Comparison of ENCODE assay signal across 31 cellular contexts in the genomic region with DNA sequence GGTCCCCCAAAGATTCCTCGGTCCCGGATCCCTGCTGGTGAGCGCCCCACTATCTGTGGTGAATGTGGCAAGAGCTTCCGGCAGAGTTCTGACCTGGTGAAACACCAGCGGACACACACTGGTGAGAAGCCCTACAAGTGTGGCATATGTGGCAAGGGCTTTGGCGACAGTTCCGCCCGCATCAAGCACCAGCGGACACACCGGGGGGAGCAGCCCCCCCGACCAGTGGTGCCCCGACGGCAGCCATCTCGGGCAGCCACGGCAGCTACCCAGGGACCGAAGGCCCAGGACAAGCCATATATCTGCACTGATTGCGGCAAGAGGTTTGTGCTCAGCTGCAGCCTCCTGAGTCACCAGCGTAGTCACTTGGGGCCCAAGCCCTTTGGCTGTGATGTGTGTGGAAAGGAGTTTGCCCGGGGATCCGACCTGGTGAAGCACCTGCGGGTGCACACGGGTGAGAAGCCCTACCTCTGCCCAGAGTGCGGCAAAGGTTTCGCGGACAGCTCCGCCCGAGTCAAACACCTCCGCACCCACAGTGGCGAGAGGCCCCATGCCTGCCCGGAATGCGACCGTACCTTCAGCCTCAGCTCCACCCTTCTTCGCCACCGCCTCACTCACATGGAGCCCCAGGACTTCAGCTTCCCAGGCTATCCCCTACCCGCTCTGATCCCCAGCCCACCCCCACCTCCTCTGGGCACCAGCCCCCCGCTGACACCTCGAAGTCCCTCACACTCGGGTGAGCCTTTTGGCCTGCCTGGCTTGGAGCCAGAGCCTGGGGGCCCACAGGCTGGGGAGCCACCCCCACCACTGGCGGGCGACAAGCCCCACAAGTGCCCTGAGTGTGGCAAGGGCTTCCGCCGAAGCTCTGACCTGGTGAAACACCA. TPM values are rescaled to one million over a fixed set of nuclear protein-coding genes. Genes with fewer than 3 reads are reported as not detected.
DNase-seq lines count a peak whose midpoint lies in the region; ATAC-seq, FAIRE-seq and TF ChIP-seq lines count a peak whose summit lies in the region.
"Had no signal": no experiment of that assay in that cellular context is flagged by ENCODE, and none has a peak within 500 bp of the region (broad histone marks: within the 10 kb centered on the region; RNA-seq: fewer than 3 reads in every experiment).

No MANE protein-coding gene starts in this region.

- TF ChIP-seq EP300 in HepG2 (IDR thresholded peaks at IDR 0.05; ENCODE audit: low read depth in 2 of 2, low read length in 2 of 2), result no peak
- no peak for TF ChIP-seq EP300 in HepG2 (CRISPR knock-in tag; IDR thresholded peaks at IDR 0.05; ENCODE audit: borderline replicate concordance)

- H3K4me1 ChIP-seq in HepG2 (ENCODE audit: insufficient read depth, low read length), result peaks cover 60% of the 10 kb centered on the region
- H3K4me1 ChIP-seq in right lobe of liver, result peaks cover 0 to 37% (median 8%) of the 10 kb centered on the region in 4 donors
- H3K4me1 ChIP-seq in stomach smooth muscle (ENCODE audit: control insufficient read depth, insufficient read depth, low read length), result peaks cover 39% of the 10 kb centered on the region

- no peak overlapping the region for H3K4me3 Mint-ChIP-seq in T-helper 17 cell
- peak overlapping the region; percentile 95 for H3K4me3 Mint-ChIP-seq in natural killer cell treated with Interleukin-12 subunit alpha and Interleukin-12 subunit beta and Interleukin-15 and Interleukin-18, amount 100 ng/mL, for 72 hours

- H3K9me3 ChIP-seq in HepG2 (ENCODE audit: low read length) (no peaks in the 10 kb centered on the region), right lobe of liver (no peaks in the 10 kb centered on the region), T-helper 17 cell (ENCODE audit: control insufficient read depth, low read length, poor library complexity, severe bottlenecking) (no peaks in the 10 kb centered on the region), stomach smooth muscle (ENCODE audit: control insufficient read depth in 2 of 2, low read length in 2 of 2) (no peaks in the 10 kb centered on the region)
- H3K9me3 ChIP-seq: gastroesophageal sphincter, left lung, pancreas, right atrium auricular region, testis, uterus had no signal

- peaks cover 3% of the 10 kb centered on the region for H3K36me3 Mint-ChIP-seq in T-helper 17 cell (ENCODE audit: low read depth)
- H3K36me3 Mint-ChIP-seq in natural killer cell treated with Interleukin-12 subunit alpha and Interleukin-12 subunit beta and Interleukin-15 and Interleukin-18, amount 100 ng/mL, for 72 hours, result no peaks in the 10 kb centered on the region

- no peak for ATAC-seq in HepG2
- no peak for ATAC-seq in right lobe of liver
- ATAC-seq in T-helper 17 cell, result no peak
- ATAC-seq in natural killer cell treated with Interleukin-12 subunit alpha and Interleukin-12 subunit beta and Interleukin-15 and Interleukin-18, amount 100 ng/mL, for 72 hours, result peak; percentile 29 to 38
- ATAC-seq: activated naive CD4-positive, alpha-beta T cell treated with anti-CD3 and anti-CD28 coated beads, Interleukin-2, amount 50 U/mL, for 72 hours; gastroesophageal sphincter; GM12878; left lung; naive thymus-derived CD4-positive, alpha-beta T cell; pancreas had no signal

- peaks cover 37% of the 10 kb centered on the region for H3K4me1 Mint-ChIP-seq in T-helper 17 cell
- peaks cover 37 to 44% of the 10 kb centered on the region in 2 donors for H3K4me1 Mint-ChIP-seq in natural killer cell treated with Interleukin-12 subunit alpha and Interleukin-12 subunit beta and Interleukin-15 and Interleukin-18, amount 100 ng/mL, for 72 hours (ENCODE audit: low read depth in 2 of 2)

- DNase-seq in HepG2 (ENCODE audit: low spot score), result no peak
- DNase-seq in right lobe of liver, result no peak
- DNase-seq in T-helper 17 cell, result no peak
- peak; percentile 69 for DNase-seq in natural killer cell treated with Interleukin-12 subunit alpha and Interleukin-12 subunit beta and Interleukin-15 and Interleukin-18, amount 100 ng/mL, for 72 hours (ENCODE audit: low spot score)
- DNase-seq in T-helper 2 cell, result no peak
- no peak for DNase-seq in NCI-H2196 treated with DMSO at 0.1 percent for 48 hours (lab: John Stamatoyannopoulos, UW; ENCODE audit: unreplicated experiment)
- no peak for DNase-seq in epidermal melanocyte (ENCODE audit: insufficient read length, low spot score)
- DNase-seq: aorta; HCEC 1CT; Karpas-422; left lung; naive thymus-derived CD4-positive, alpha-beta T cell; NCI-H1436; stimulated activated CD4-positive, alpha-beta T cell treated with anti-CD3 and anti-CD28 coated beads, Interleukin-15, amount 100 ng/mL, for 24 hours; stimulated activated naive CD4-positive, alpha-beta T cell; testis; WERI-Rb-1 had no signal

- no peak overlapping the region for H3K4me3 ChIP-seq in HepG2 (replicated peaks in 1 of 3; ENCODE audit: insufficient read depth in 1 of 3, low read depth in 2 of 3, low read length in 3 of 3)
- no peak overlapping the region for H3K4me3 ChIP-seq in right lobe of liver
- no peak overlapping the region for H3K4me3 ChIP-seq in stomach smooth muscle (ENCODE audit: low read length in 2 of 2)
- H3K4me3 ChIP-seq: gastroesophageal sphincter, GM12878, left lung, pancreas, right atrium auricular region, testis, uterus had no signal

- TF ChIP-seq RAD21 in HepG2 (CRISPR knock-in tag; IDR thresholded peaks at IDR 0.05), result no peak

- peak overlapping the region; percentile 90 for H3K27ac Mint-ChIP-seq in T-helper 17 cell
- peak overlapping the region in 1 of 2 donors; percentile 41 for H3K27ac Mint-ChIP-seq in natural killer cell treated with Interleukin-12 subunit alpha and Interleukin-12 subunit beta and Interleukin-15 and Interleukin-18, amount 100 ng/mL, for 72 hours

- POLR2A ChIA-PET in HepG2 (lab: Yijun Ruan, JAX), result interaction anchor here (2.9 kb wide), 1 partner anchor 10 kb away, joined by 16 read pairs; the partner anchor contains the start of gene ZNF771

- CTCF ChIA-PET in HepG2 (lab: Yijun Ruan, JAX; ENCODE audit: low intra/inter-chr PET ratio, low total read pairs), result no interaction called here

- no peak overlapping the region for H2AFZ ChIP-seq in HepG2 (ENCODE audit: low read length)

- TF ChIP-seq POLR2A in HepG2 (IDR thresholded peaks at IDR 0.05; ENCODE audit: insufficient read depth in 1 of 2, low read depth in 2 of 2, low read length in 2 of 2) (no peak), right lobe of liver (IDR thresholded peaks at IDR 0.05) (no peak)

- no TSS peak for BruUV-seq in HepG2 (replicated peaks; lab: Mats Ljungman, UMichigan)

- H3K27me3 ChIP-seq in HepG2 (ENCODE audit: control insufficient read depth in 1 of 2, insufficient read depth in 2 of 2, low read length in 2 of 2), result no peaks in the 10 kb centered on the region
- no peaks in the 10 kb centered on the region for H3K27me3 ChIP-seq in right lobe of liver
- no peaks in the 10 kb centered on the region for H3K27me3 ChIP-seq in stomach smooth muscle (ENCODE audit: control insufficient read depth in 1 of 2, insufficient read depth in 2 of 2, low read length in 2 of 2)
- H3K27me3 ChIP-seq: gastroesophageal sphincter, left lung, pancreas, right atrium auricular region, testis, uterus had no signal

- intact Hi-C loops in HepG2 (cut with micrococcal nuclease; ENCODE audit: unreplicated experiment), result no loop called here
- intact Hi-C loops in right lobe of liver (cut with DNase I), result no loop called here

- TF ChIP-seq CTCF in HepG2 (CRISPR knock-in tag; IDR thresholded peaks at IDR 0.05), result no peak
- TF ChIP-seq CTCF in right lobe of liver (IDR thresholded peaks at IDR 0.05), result no peak

- H3K79me2 ChIP-seq in HepG2 (ENCODE audit: insufficient read depth, low read length), result peaks cover 17% of the 10 kb centered on the region

- H3K4me2 ChIP-seq in HepG2 (ENCODE audit: low read depth, low read length), result no peak overlapping the region

- no peaks in the 10 kb centered on the region; the same call in 1 of the 2 replicates for H4K20me1 ChIP-seq in HepG2 (ENCODE audit: insufficient read depth, low read length)

- peaks cover 3 to 17% of the 10 kb centered on the region in 2 experiments; a peak in 4 of 5 replicates for H3K36me3 ChIP-seq in HepG2 (replicated peaks in 1 of 2; ENCODE audit: control insufficient read depth in 1 of 2, insufficient read depth in 2 of 2, low read length in 2 of 2)
- peaks cover 0 to 4% (median 0%) of the 10 kb centered on the region in 4 donors for H3K36me3 ChIP-seq in right lobe of liver
- H3K36me3 ChIP-seq in stomach smooth muscle (ENCODE audit: control insufficient read depth in 2 of 2, insufficient read depth in 2 of 2, low read length in 2 of 2), result peaks cover 6 to 16% of the 10 kb centered on the region in 2 donors
- H3K36me3 ChIP-seq: uterus had no signal

- H3K9ac ChIP-seq in HepG2 (ENCODE audit: insufficient read depth, low read depth, low read length) (no peak overlapping the region), stomach smooth muscle (ENCODE audit: low read length in 2 of 2) (no peak overlapping the region)

- H3K27ac ChIP-seq in HepG2 (ENCODE audit: extremely low read length, insufficient read depth, low read length) (no peak overlapping the region), right lobe of liver (no peak overlapping the region), stomach smooth muscle (ENCODE audit: low read length) (peak overlapping the region; percentile 98)
- H3K27ac ChIP-seq: left lung, pancreas, right atrium auricular region, testis had no signal

- FAIRE-seq in HepG2 (lab: Jason Lieb, UNC), result no peak
- FAIRE-seq: D721Med, endometrium, GM12878, islet of Langerhans, pancreas had no signal

- in situ Hi-C loops in HepG2 (cut with HindIII; ENCODE audit: extremely low pct_ligation_motif_present, low pct_unique_long_range_greater_than_20kb), result no loop called here

- H3K27me3 Mint-ChIP-seq in T-helper 17 cell, result no peaks in the 10 kb centered on the region
- H3K27me3 Mint-ChIP-seq in natural killer cell treated with Interleukin-12 subunit alpha and Interleukin-12 subunit beta and Interleukin-15 and Interleukin-18, amount 100 ng/mL, for 72 hours, result peaks cover 0 to under 1% of the 10 kb centered on the region in 2 donors
- H3K27me3 Mint-ChIP-seq: naive thymus-derived CD4-positive, alpha-beta T cell had no signal

- H3K9me3 Mint-ChIP-seq in natural killer cell treated with Interleukin-12 subunit alpha and Interleukin-12 subunit beta and Interleukin-15 and Interleukin-18, amount 100 ng/mL, for 72 hours, result no peaks in the 10 kb centered on the region
- H3K9me3 Mint-ChIP-seq: activated naive CD4-positive, alpha-beta T cell treated with anti-CD3 and anti-CD28 coated beads, Interleukin-2, amount 50 U/mL, for 72 hours; naive thymus-derived CD4-positive, alpha-beta T cell; T-helper 2 cell treated with Interferon-gamma antibody and Interleukin-4, amounts not matched to agents 5 μg/mL and 100 μg/mL, for 36 hours had no signal

- WGBS in HepG2 (ENCODE audit: low lambda C conversion rate), result 98% methylated on average over 28 of the region's 42 CpGs
- WGBS in right lobe of liver (ENCODE audit: insufficient coverage, low coverage, low lambda C conversion rate, missing lambda C conversion rate), result 88% methylated on average over 3 of the region's 42 CpGs

RNA-seq across cellular contexts. Expression of gene ZNF48, which starts 2.8 kb away (rescaled TPM):
- total RNA-seq in HepG2 (2016; rRNA removed; fragmentation: Illumina TruSeq; extraction: Trizol) (10.9 and 12.3 TPM in 2 replicates), right lobe of liver (1 to 10 TPM; 2.9 to 4.3 (median 3.9) TPM), T-helper 17 cell (1 to 10 TPM; 6.2 to 6.7 TPM)
- 2.3 and 2.9 TPM in 2 replicates for total RNA-seq in HepG2 (2016; cell fraction: cytosol; rRNA removed; fragmentation: Illumina TruSeq; extraction: Trizol; ENCODE audit: low read depth)
- total RNA-seq in HepG2 (2016; cell fraction: insoluble cytoplasmic fraction; rRNA removed; fragmentation: Illumina TruSeq; extraction: Trizol), result 10.9 and 12.6 TPM in 2 replicates
- total RNA-seq in HepG2 (2016; cell fraction: membrane; rRNA removed; fragmentation: Illumina TruSeq; extraction: Trizol), result 8.8 and 8.9 TPM in 2 replicates
- 5.4 and 7.9 TPM in 2 replicates for total RNA-seq in HepG2 (2016; cell fraction: nucleus; rRNA removed; fragmentation: Illumina TruSeq; extraction: Trizol)
- polyA plus RNA-seq in HepG2 (2011; rRNA removed), result 9.9 and 11.7 TPM in 2 replicates
- 7.8 and 10.1 TPM in 2 replicates for polyA plus RNA-seq in HepG2 (2011; cell fraction: cytosol; rRNA removed)
- 9.4 and 11.4 TPM in 2 replicates for polyA plus RNA-seq in HepG2 (2011; cell fraction: nucleus; rRNA removed)
- polyA plus RNA-seq in HepG2 (2012), result 7.7 and 10.5 TPM in 2 replicates
- polyA plus RNA-seq in HepG2 (2016; cell fraction: cytosol; fragmentation: Illumina TruSeq; extraction: Trizol; ENCODE audit: low read depth), result 2.1 and 2.6 TPM in 2 replicates
- polyA plus RNA-seq in HepG2 (2016; cell fraction: insoluble cytoplasmic fraction; fragmentation: Illumina TruSeq; extraction: Trizol; ENCODE audit: low read depth), result 11.0 and 11.9 TPM in 2 replicates
- 5.4 and 6.0 TPM in 2 replicates for polyA plus RNA-seq in HepG2 (2016; cell fraction: membrane; fragmentation: Illumina TruSeq; extraction: Trizol; ENCODE audit: low read depth)
- polyA plus RNA-seq in HepG2 (2016; cell fraction: nucleus; fragmentation: Illumina TruSeq; extraction: Trizol; ENCODE audit: insufficient read depth, low read depth), result 11.3 and 12.2 TPM in 2 replicates
- polyA minus RNA-seq in HepG2 (2011; rRNA and poly(A)+ RNA removed; ENCODE audit: low replicate concordance), result 7.6 and 12.0 TPM in 2 replicates
- polyA minus RNA-seq in HepG2 (2011; cell fraction: cytosol; rRNA and poly(A)+ RNA removed), result 4.8 and 5.3 TPM in 2 replicates
- 4.1 and 5.0 TPM in 2 replicates for polyA minus RNA-seq in HepG2 (2011; cell fraction: nucleus; rRNA and poly(A)+ RNA removed)
- total RNA-seq in natural killer cell treated with Interleukin-12 subunit alpha and Interleukin-12 subunit beta and Interleukin-15 and Interleukin-18, amount 100 ng/mL, for 72 hours, result 10 to 100 TPM; 10.2 to 14.7 TPM

RNA-seq across cellular contexts. Expression of gene ZNF771, which starts 9.4 kb away (rescaled TPM):
- total RNA-seq in HepG2 (2016; rRNA removed; fragmentation: Illumina TruSeq; extraction: Trizol) (10.9 and 11.8 TPM in 2 replicates), right lobe of liver (10 to 100 TPM in 3 of 6 experiments, 1 to 10 TPM in 3; 3.9 to 11.3 (median 9.6) TPM), T-helper 17 cell (1 to 10 TPM; 1.4 to 1.5 TPM)
- 8.8 and 9.7 TPM in 2 replicates for total RNA-seq in HepG2 (2016; cell fraction: cytosol; rRNA removed; fragmentation: Illumina TruSeq; extraction: Trizol; ENCODE audit: low read depth)
- total RNA-seq in HepG2 (2016; cell fraction: insoluble cytoplasmic fraction; rRNA removed; fragmentation: Illumina TruSeq; extraction: Trizol), result 9.0 and 10.5 TPM in 2 replicates
- total RNA-seq in HepG2 (2016; cell fraction: membrane; rRNA removed; fragmentation: Illumina TruSeq; extraction: Trizol), result 14.5 and 14.9 TPM in 2 replicates
- total RNA-seq in HepG2 (2016; cell fraction: nucleus; rRNA removed; fragmentation: Illumina TruSeq; extraction: Trizol), result 5.7 and 6.4 TPM in 2 replicates
- 5.0 and 5.4 TPM in 2 replicates for polyA plus RNA-seq in HepG2 (2011; rRNA removed)
- polyA plus RNA-seq in HepG2 (2011; cell fraction: cytosol; rRNA removed), result 6.7 and 15.5 TPM in 2 replicates
- polyA plus RNA-seq in HepG2 (2011; cell fraction: nucleus; rRNA removed), result 11.2 and 15.1 TPM in 2 replicates
- polyA plus RNA-seq in HepG2 (2012), result 2.3 and 2.7 TPM in 2 replicates
- 8.8 and 9.4 TPM in 2 replicates for polyA plus RNA-seq in HepG2 (2016; cell fraction: cytosol; fragmentation: Illumina TruSeq; extraction: Trizol; ENCODE audit: low read depth)
- polyA plus RNA-seq in HepG2 (2016; cell fraction: insoluble cytoplasmic fraction; fragmentation: Illumina TruSeq; extraction: Trizol; ENCODE audit: low read depth), result 8.3 and 10.8 TPM in 2 replicates
- polyA plus RNA-seq in HepG2 (2016; cell fraction: membrane; fragmentation: Illumina TruSeq; extraction: Trizol; ENCODE audit: low read depth), result 10.9 and 11.1 TPM in 2 replicates
- polyA plus RNA-seq in HepG2 (2016; cell fraction: nucleus; fragmentation: Illumina TruSeq; extraction: Trizol; ENCODE audit: insufficient read depth, low read depth), result 9.1 and 10.0 TPM in 2 replicates
- 4.1 and 9.1 TPM in 2 replicates for polyA minus RNA-seq in HepG2 (2011; rRNA and poly(A)+ RNA removed; ENCODE audit: low replicate concordance)
- polyA minus RNA-seq in HepG2 (2011; cell fraction: cytosol; rRNA and poly(A)+ RNA removed), result 4.6 and 5.6 TPM in 2 replicates
- 5.3 and 5.4 TPM in 2 replicates for polyA minus RNA-seq in HepG2 (2011; cell fraction: nucleus; rRNA and poly(A)+ RNA removed)
- 1 to 10 TPM; 3.4 to 7.3 TPM for total RNA-seq in natural killer cell treated with Interleukin-12 subunit alpha and Interleukin-12 subunit beta and Interleukin-15 and Interleukin-18, amount 100 ng/mL, for 72 hours

RNA-seq across cellular contexts. Expression of gene SEPTIN1, which starts 15.7 kb away (rescaled TPM):
- total RNA-seq in HepG2 (2016; rRNA removed; fragmentation: Illumina TruSeq; extraction: Trizol) (0.18 and 0.27 TPM in 2 replicates), right lobe of liver (1 to 10 TPM in 3 of 6 experiments, under 1 TPM in 3; 0.12 to 1.7 (median 0.93) TPM), T-helper 17 cell (100 to 1,000 TPM; 192 to 220 TPM)
- 0.18 and 0.51 TPM in 2 replicates for total RNA-seq in HepG2 (2016; cell fraction: cytosol; rRNA removed; fragmentation: Illumina TruSeq; extraction: Trizol; ENCODE audit: low read depth)
- total RNA-seq in HepG2 (2016; cell fraction: insoluble cytoplasmic fraction; rRNA removed; fragmentation: Illumina TruSeq; extraction: Trizol), result 0.17 and 0.18 TPM in 2 replicates
- 0.28 and 0.68 TPM in 2 replicates for total RNA-seq in HepG2 (2016; cell fraction: membrane; rRNA removed; fragmentation: Illumina TruSeq; extraction: Trizol)
- not detected in 2 replicates for total RNA-seq in HepG2 (2016; cell fraction: nucleus; rRNA removed; fragmentation: Illumina TruSeq; extraction: Trizol)
- 0.67 and 0.94 TPM in 2 replicates for polyA plus RNA-seq in HepG2 (2011; rRNA removed)
- polyA plus RNA-seq in HepG2 (2011; cell fraction: cytosol; rRNA removed), result 0.56 and 0.76 TPM in 2 replicates
- polyA plus RNA-seq in HepG2 (2011; cell fraction: nucleus; rRNA removed), result 1.0 and 1.3 TPM in 2 replicates
- polyA plus RNA-seq in HepG2 (2012), result 1.1 and 1.7 TPM in 2 replicates
- 4.2 and 4.6 TPM in 2 replicates for polyA plus RNA-seq in HepG2 (2016; cell fraction: cytosol; fragmentation: Illumina TruSeq; extraction: Trizol; ENCODE audit: low read depth)
- polyA plus RNA-seq in HepG2 (2016; cell fraction: insoluble cytoplasmic fraction; fragmentation: Illumina TruSeq; extraction: Trizol; ENCODE audit: low read depth), result 0.76 and 0.85 TPM in 2 replicates
- polyA plus RNA-seq in HepG2 (2016; cell fraction: membrane; fragmentation: Illumina TruSeq; extraction: Trizol; ENCODE audit: low read depth), result 3.3 and 3.8 TPM in 2 replicates
- 0.65 and 1.1 TPM in 2 replicates for polyA plus RNA-seq in HepG2 (2016; cell fraction: nucleus; fragmentation: Illumina TruSeq; extraction: Trizol; ENCODE audit: insufficient read depth, low read depth)
- polyA minus RNA-seq in HepG2 (2011; rRNA and poly(A)+ RNA removed; ENCODE audit: low replicate concordance), result 0.24 TPM in 1 of 2 replicates, not detected in the other
- not detected in 2 replicates for polyA minus RNA-seq in HepG2 (2011; cell fraction: cytosol; rRNA and poly(A)+ RNA removed)
- polyA minus RNA-seq in HepG2 (2011; cell fraction: nucleus; rRNA and poly(A)+ RNA removed), result 0.13 TPM in 1 of 2 replicates, not detected in the other
- total RNA-seq in natural killer cell treated with Interleukin-12 subunit alpha and Interleukin-12 subunit beta and Interleukin-15 and Interleukin-18, amount 100 ng/mL, for 72 hours, result 100 to 1,000 TPM; 192 to 207 TPM
- total RNA-seq: Daoy, NCI-H460 had no signal

RNA-seq across cellular contexts. Expression of gene MYL11, which starts 23.4 kb away (rescaled TPM):
- not detected in 2 replicates for total RNA-seq in HepG2 (2016; rRNA removed; fragmentation: Illumina TruSeq; extraction: Trizol)
- total RNA-seq in HepG2 (2016; cell fraction: cytosol; rRNA removed; fragmentation: Illumina TruSeq; extraction: Trizol; ENCODE audit: low read depth), result not detected in 2 replicates
- not detected in 2 replicates for total RNA-seq in HepG2 (2016; cell fraction: insoluble cytoplasmic fraction; rRNA removed; fragmentation: Illumina TruSeq; extraction: Trizol)
- 0.62 TPM in 1 of 2 replicates, not detected in the other for total RNA-seq in HepG2 (2016; cell fraction: membrane; rRNA removed; fragmentation: Illumina TruSeq; extraction: Trizol)
- total RNA-seq in HepG2 (2016; cell fraction: nucleus; rRNA removed; fragmentation: Illumina TruSeq; extraction: Trizol), result not detected in 2 replicates
- not detected in 2 replicates for polyA plus RNA-seq in HepG2 (2011; rRNA removed)
- polyA plus RNA-seq in HepG2 (2011; cell fraction: cytosol; rRNA removed), result not detected in 2 replicates
- not detected in 2 replicates for polyA plus RNA-seq in HepG2 (2011; cell fraction: nucleus; rRNA removed)
- not detected in 2 replicates for polyA plus RNA-seq in HepG2 (2012)
- polyA plus RNA-seq in HepG2 (2016; cell fraction: cytosol; fragmentation: Illumina TruSeq; extraction: Trizol; ENCODE audit: low read depth), result 0.72 and 1.3 TPM in 2 replicates
- not detected in 2 replicates for polyA plus RNA-seq in HepG2 (2016; cell fraction: insoluble cytoplasmic fraction; fragmentation: Illumina TruSeq; extraction: Trizol; ENCODE audit: low read depth)
- 0.87 TPM in 1 of 2 replicates, not detected in the other for polyA plus RNA-seq in HepG2 (2016; cell fraction: membrane; fragmentation: Illumina TruSeq; extraction: Trizol; ENCODE audit: low read depth)
- polyA plus RNA-seq in HepG2 (2016; cell fraction: nucleus; fragmentation: Illumina TruSeq; extraction: Trizol; ENCODE audit: insufficient read depth, low read depth), result not detected in 2 replicates
- not detected in 2 replicates for polyA minus RNA-seq in HepG2 (2011; rRNA and poly(A)+ RNA removed; ENCODE audit: low replicate concordance)
- polyA minus RNA-seq in HepG2 (2011; cell fraction: cytosol; rRNA and poly(A)+ RNA removed), result not detected in 2 replicates
- not detected in 2 replicates for polyA minus RNA-seq in HepG2 (2011; cell fraction: nucleus; rRNA and poly(A)+ RNA removed)
- total RNA-seq in right lobe of liver, result 1 to 10 TPM in 1 of 6 experiments, not detected in 5; 1.4 TPM
- 1 to 10 TPM in 1 of 2 donors, not detected in 1; 1.8 TPM for total RNA-seq in T-helper 17 cell
- total RNA-seq in natural killer cell treated with Interleukin-12 subunit alpha and Interleukin-12 subunit beta and Interleukin-15 and Interleukin-18, amount 100 ng/mL, for 72 hours, result 1 to 10 TPM in 1 of 2 donors, not detected in 1; 8.5 TPM
- total RNA-seq: aorta, Daoy, gastroesophageal sphincter, GM12878, mesenteric fat pad, NCI-H460, right atrium auricular region had no signal
- polyA plus RNA-seq: naive thymus-derived CD4-positive, alpha-beta T cell had no signal

RNA-seq across cellular contexts. Expression of gene TBC1D10B, which starts 27.7 kb away (rescaled TPM):
- total RNA-seq in HepG2 (2016; rRNA removed; fragmentation: Illumina TruSeq; extraction: Trizol), result 20.8 and 24.8 TPM in 2 replicates
- total RNA-seq in HepG2 (2016; cell fraction: cytosol; rRNA removed; fragmentation: Illumina TruSeq; extraction: Trizol; ENCODE audit: low read depth), result 8.6 and 8.9 TPM in 2 replicates
- total RNA-seq in HepG2 (2016; cell fraction: insoluble cytoplasmic fraction; rRNA removed; fragmentation: Illumina TruSeq; extraction: Trizol), result 16.6 and 24.3 TPM in 2 replicates
- total RNA-seq in HepG2 (2016; cell fraction: membrane; rRNA removed; fragmentation: Illumina TruSeq; extraction: Trizol), result 26.7 and 28.1 TPM in 2 replicates
- 15.5 and 19.2 TPM in 2 replicates for total RNA-seq in HepG2 (2016; cell fraction: nucleus; rRNA removed; fragmentation: Illumina TruSeq; extraction: Trizol)
- 15.7 and 16.4 TPM in 2 replicates for polyA plus RNA-seq in HepG2 (2011; rRNA removed)
- 18.9 and 22.7 TPM in 2 replicates for polyA plus RNA-seq in HepG2 (2011; cell fraction: cytosol; rRNA removed)
- 33.2 and 34.9 TPM in 2 replicates for polyA plus RNA-seq in HepG2 (2011; cell fraction: nucleus; rRNA removed)
- 25.6 and 28.2 TPM in 2 replicates for polyA plus RNA-seq in HepG2 (2012)
- polyA plus RNA-seq in HepG2 (2016; cell fraction: cytosol; fragmentation: Illumina TruSeq; extraction: Trizol; ENCODE audit: low read depth), result 8.5 and 9.1 TPM in 2 replicates
- polyA plus RNA-seq in HepG2 (2016; cell fraction: insoluble cytoplasmic fraction; fragmentation: Illumina TruSeq; extraction: Trizol; ENCODE audit: low read depth), result 22.6 and 31.2 TPM in 2 replicates
- polyA plus RNA-seq in HepG2 (2016; cell fraction: membrane; fragmentation: Illumina TruSeq; extraction: Trizol; ENCODE audit: low read depth), result 21.4 and 25.0 TPM in 2 replicates
- 36.3 and 37.8 TPM in 2 replicates for polyA plus RNA-seq in HepG2 (2016; cell fraction: nucleus; fragmentation: Illumina TruSeq; extraction: Trizol; ENCODE audit: insufficient read depth, low read depth)
- 31.9 and 51.8 TPM in 2 replicates for polyA minus RNA-seq in HepG2 (2011; rRNA and poly(A)+ RNA removed; ENCODE audit: low replicate concordance)
- 20.0 and 23.4 TPM in 2 replicates for polyA minus RNA-seq in HepG2 (2011; cell fraction: cytosol; rRNA and poly(A)+ RNA removed)
- 15.0 and 15.1 TPM in 2 replicates for polyA minus RNA-seq in HepG2 (2011; cell fraction: nucleus; rRNA and poly(A)+ RNA removed)
- total RNA-seq in right lobe of liver, result 10 to 100 TPM in 3 of 6 experiments, 1 to 10 TPM in 3; 7.9 to 12.3 (median 10.6) TPM
- total RNA-seq in T-helper 17 cell, result 10 to 100 TPM; 27.4 to 28.8 TPM
- 10 to 100 TPM; 64.0 to 99.1 TPM for total RNA-seq in natural killer cell treated with Interleukin-12 subunit alpha and Interleukin-12 subunit beta and Interleukin-15 and Interleukin-18, amount 100 ng/mL, for 72 hours

Comparison
In these comparisons a context has a peak if more than half of its experiments do, and no peak if none do; other contexts are left out.
1. ATAC-seq: peak in natural killer cell treated with Interleukin-12 subunit alpha and Interleukin-12 subunit beta and Interleukin-15 and Interleukin-18, amount 100 ng/mL, for 72 hours (2 of 2); none in HepG2 (single experiment), right lobe of liver (0 of 4) and T-helper 17 cell (single experiment).
2. RNA of gene SEPTIN1, which starts 15.7 kb away (total RNA-seq): 192 to 220 TPM in T-helper 17 cell and 192 to 207 TPM in natural killer cell treated with Interleukin-12 subunit alpha and Interleukin-12 subunit beta and Interleukin-15 and Interleukin-18, amount 100 ng/mL, for 72 hours; 0.12 to 1.7 TPM in right lobe of liver and 0.17 to 0.68 TPM in HepG2; every median in the first group is over 10 times any median in the second.